ENCODE assay signal across 11 cellular contexts in the genomic region with DNA sequence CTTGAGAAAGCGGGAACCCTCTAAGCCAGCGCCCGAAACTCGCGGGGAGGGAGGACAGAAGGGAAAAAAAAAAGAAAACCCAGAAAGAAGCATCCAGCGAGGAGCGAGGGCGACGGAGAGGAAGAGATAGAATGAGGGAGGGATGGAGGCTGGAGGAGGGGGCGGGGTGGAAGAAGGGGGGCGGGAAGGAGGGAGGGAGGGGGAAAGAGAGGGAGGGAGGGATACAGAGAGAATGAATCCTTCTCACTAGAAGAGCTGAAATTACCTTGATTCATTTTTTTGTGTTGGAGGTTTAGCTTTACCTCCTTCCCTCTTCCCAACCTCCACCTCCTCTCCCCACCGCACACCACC. TPM values are rescaled to one million over a fixed set of nuclear protein-coding genes. Genes with fewer than 3 reads are reported as not detected.
DNase-seq lines count a peak whose midpoint lies in the region; ATAC-seq and TF ChIP-seq lines count a peak whose summit lies in the region.
"Had no signal": no experiment of that assay in that cellular context is flagged by ENCODE, and none has a peak within 500 bp of the region (broad histone marks: within the 10 kb centered on the region; RNA-seq: fewer than 3 reads in every experiment).

No MANE protein-coding gene starts in this region.

- dilution Hi-C loops in mammary epithelial cell (cut with HindIII; ENCODE audit: low sequenced_read_pairs): no loop called here

- peak overlapping the region; percentile 51 for H2AFZ ChIP-seq in mammary epithelial cell (ENCODE audit: low read depth, low read length)

- CTCF ChIA-PET in mammary epithelial cell (lab: Charles Lee; ENCODE audit: low non-redundant PET): interaction anchor here (0.8 kb wide), 1 partner anchor 20 kb away, joined by 24 read pairs; no protein-coding TSS in a partner anchor

- peak overlapping the region; percentile 71 for H3K4me2 ChIP-seq in mammary epithelial cell (ENCODE audit: insufficient read depth, low read depth, low read length)

- H3K4me1 ChIP-seq in mammary epithelial cell (ENCODE audit: insufficient read depth, low read length): peaks cover 14% of the 10 kb centered on the region
- H3K4me1 ChIP-seq in lower lobe of right lung: peaks cover 10% of the 10 kb centered on the region
- H3K4me1 ChIP-seq in tibial nerve: peaks cover 0 to 44% (median 12%) of the 10 kb centered on the region in 4 donors

- no peaks in the 10 kb centered on the region for H3K9me3 ChIP-seq in mammary epithelial cell (replicated peaks; ENCODE audit: insufficient read depth, low read length)
- no peaks in the 10 kb centered on the region for H3K9me3 ChIP-seq in lower lobe of right lung
- no peaks in the 10 kb centered on the region for H3K9me3 ChIP-seq in tibial nerve

- in situ Hi-C loops in mammary epithelial cell (cut with MboI; ENCODE audit: low sequenced_read_pairs in 2 of 2): loop anchor here in 1 of 2 donors (10.0 to 25.0 kb wide), 2 partner anchors 818 to 1615 kb away; no protein-coding TSS in a partner anchor

- TF ChIP-seq CTCF in mammary epithelial cell (conservative IDR thresholded peaks at IDR 0.05 in 1 of 2, IDR thresholded peaks at IDR 0.05 in 1 of 2; ENCODE audit: extremely low read depth in 1 of 2, insufficient read depth in 1 of 2, low read depth in 1 of 2, low read length in 2 of 2) (no peak), lower lobe of right lung (IDR thresholded peaks at IDR 0.05) (no peak), tibial nerve (IDR thresholded peaks at IDR 0.05) (no peak)

- no peaks in the 10 kb centered on the region for H3K79me2 ChIP-seq in mammary epithelial cell (ENCODE audit: insufficient read depth, low read length)

- TF ChIP-seq EP300 in tibial nerve (IDR thresholded peaks at IDR 0.05): no peak

- H3K36me3 ChIP-seq in mammary epithelial cell (ENCODE audit: insufficient read depth, low read length) (no peaks in the 10 kb centered on the region), lower lobe of right lung (no peaks in the 10 kb centered on the region), tibial nerve (no peaks in the 10 kb centered on the region)

- 23% methylated on average over 3 of the region's 12 CpGs for WGBS in mammary epithelial cell (ENCODE audit: low coverage, missing lambda C conversion rate)
- WGBS in tibial nerve, 2 donors: 5 to 7% methylated on average over 12 of the region's 12 CpGs

- no peak overlapping the region for H3K27ac ChIP-seq in mammary epithelial cell (ENCODE audit: insufficient read depth, low read depth, low read length)
- no peak overlapping the region for H3K27ac ChIP-seq in lower lobe of right lung
- H3K27ac ChIP-seq in tibial nerve: no peak overlapping the region

- peak overlapping the region; percentile 41 to 45 (median 44) for H3K4me3 ChIP-seq in mammary epithelial cell (replicated peaks in 1 of 3; ENCODE audit: insufficient read depth in 1 of 3, low read depth in 2 of 3, low read length in 3 of 3)
- H3K4me3 ChIP-seq in lower lobe of right lung: peak overlapping the region; percentile 39
- H3K4me3 ChIP-seq in tibial nerve: peak overlapping the region; percentile 23 to 44 (median 38)
- H3K4me3 ChIP-seq: GM12878 had no signal

- intact Hi-C loops in mammary epithelial cell (cut with micrococcal nuclease): loop anchor here (2.0 to 5.0 kb wide), 2 partner anchors 389 to 808 kb away; partner anchors contain the start of genes KIF18A and METTL15
- intact Hi-C loops in lower lobe of right lung (cut with DNase I): no loop called here

- ATAC-seq in lower lobe of right lung (no peak), HG03432 (IDR thresholded peaks at IDR 0.05; ENCODE audit: unreplicated experiment) (no peak)

- no peak for TF ChIP-seq POLR2A in tibial nerve (IDR thresholded peaks at IDR 0.05)

- H3K9ac ChIP-seq in mammary epithelial cell (ENCODE audit: insufficient read depth, low read length): no peak overlapping the region

- no peaks in the 10 kb centered on the region for H4K20me1 ChIP-seq in mammary epithelial cell (ENCODE audit: insufficient read depth, low read length)

- H3K27me3 ChIP-seq in mammary epithelial cell (ENCODE audit: insufficient read depth, low read length): peaks cover 43% of the 10 kb centered on the region
- peaks cover 86% of the 10 kb centered on the region for H3K27me3 ChIP-seq in lower lobe of right lung (ENCODE audit: low read depth)
- H3K27me3 ChIP-seq in tibial nerve: peaks cover 2 to 67% of the 10 kb centered on the region in 2 donors

- BruUV-seq in mammary epithelial cell (replicated peaks; lab: Mats Ljungman, UMichigan): no TSS peak

- DNase-seq in DMS79 treated with DMSO at 0.1 percent for 48 hours (lab: John Stamatoyannopoulos, UW): peak; percentile 15
- no peak for DNase-seq in DMS79 (lab: John Stamatoyannopoulos, UW)
- no peak for DNase-seq in mammary epithelial cell
- DNase-seq in lower lobe of right lung: no peak
- no peak for DNase-seq in tibial nerve (ENCODE audit: low spot score in 2 of 2)
- DNase-seq in stimulated activated naive CD4-positive, alpha-beta T cell treated with Interleukin-2 at 50 U/mL for 16 hours (lab: John Stamatoyannopoulos, UW): no peak
- DNase-seq in activated CD4-positive, alpha-beta T cell treated with anti-CD3 and anti-CD28 coated beads, Interleukin-2, amount 50 U/mL, for 1 hour: no peak
- DNase-seq: NCI-H1694, SHP77 had no signal

RNA-seq across cellular contexts. Expression of gene BDNF, which starts 19.3 kb away (rescaled TPM):
- 1 to 10 TPM; 1.4 to 2.5 TPM for total RNA-seq in mammary epithelial cell
- polyA plus RNA-seq in mammary epithelial cell: 0.74 TPM
- 1.3 TPM for polyA minus RNA-seq in mammary epithelial cell
- 3.4 TPM for total RNA-seq in lower lobe of right lung
- total RNA-seq in tibial nerve: under 1 TPM in 1 of 4 donors, not detected in 3; 0.30 TPM
